16 cellular contexts compared by ENCODE assay signal in genomic region chr16:19744670-19745069, GRCh38.
"Had no signal": no experiment of that assay in that cellular context is flagged by ENCODE, and none has a peak within 500 bp of the region (broad histone marks: within the 10 kb centered on the region; RNA-seq: fewer than 3 reads in every experiment).

No MANE protein-coding gene starts in this region.

- H3K27me3 ChIP-seq: ascending aorta, breast epithelium, gastrocnemius medialis, heart right ventricle, stomach, upper lobe of right lung had no signal

- H3K4me3 ChIP-seq: ascending aorta, breast epithelium, gastrocnemius medialis, heart right ventricle, lower lobe of right lung, stomach, thoracic aorta, upper lobe of right lung had no signal

- ATAC-seq: gastrocnemius medialis, heart right ventricle, lower lobe of right lung, upper lobe of right lung had no signal

- DNase-seq: activated CD4-positive, alpha-beta T cell treated with anti-CD3 and anti-CD28 coated beads for 1 hour; activated CD4-positive, alpha-beta T cell treated with anti-CD3 and anti-CD28 coated beads, Interleukin-2, amount 50 U/mL, for 48 hours; activated naive CD4-positive, alpha-beta T cell treated with anti-CD3 and anti-CD28 coated beads, Interleukin-2, amount 10 ng/mL, durations not matched to agents 7 days and 5 days; endodermal cell; erythroblast; gastrocnemius medialis; heart right ventricle; lower lobe of right lung; stimulated activated CD4-positive, alpha-beta T cell treated with anti-CD3 and anti-CD28 coated beads, Interleukin-12 subunit alpha, Interleukin-12 subunit beta, amount 100 ng/mL, for 4 hours; stimulated activated CD4-positive, alpha-beta T cell treated with anti-CD3 and anti-CD28 coated beads, Interleukin-2, amount 100 ng/mL, for 24 hours; stomach; upper lobe of right lung had no signal

- H3K27ac ChIP-seq: ascending aorta, gastrocnemius medialis, lower lobe of right lung, parathyroid adenoma, thoracic aorta, upper lobe of right lung had no signal

- H3K9me3 ChIP-seq: ascending aorta, breast epithelium, gastrocnemius medialis, heart right ventricle, lower lobe of right lung, stomach, thoracic aorta, upper lobe of right lung had no signal

- H3K9ac ChIP-seq: parathyroid adenoma had no signal

- H3K36me3 ChIP-seq: ascending aorta, breast epithelium, gastrocnemius medialis, thoracic aorta, upper lobe of right lung had no signal

- H3K4me1 ChIP-seq: ascending aorta, breast epithelium, lower lobe of right lung had no signal

- H2AFZ ChIP-seq: parathyroid adenoma had no signal
